ENCODE assay signal across 8 cellular contexts in the genomic region with DNA sequence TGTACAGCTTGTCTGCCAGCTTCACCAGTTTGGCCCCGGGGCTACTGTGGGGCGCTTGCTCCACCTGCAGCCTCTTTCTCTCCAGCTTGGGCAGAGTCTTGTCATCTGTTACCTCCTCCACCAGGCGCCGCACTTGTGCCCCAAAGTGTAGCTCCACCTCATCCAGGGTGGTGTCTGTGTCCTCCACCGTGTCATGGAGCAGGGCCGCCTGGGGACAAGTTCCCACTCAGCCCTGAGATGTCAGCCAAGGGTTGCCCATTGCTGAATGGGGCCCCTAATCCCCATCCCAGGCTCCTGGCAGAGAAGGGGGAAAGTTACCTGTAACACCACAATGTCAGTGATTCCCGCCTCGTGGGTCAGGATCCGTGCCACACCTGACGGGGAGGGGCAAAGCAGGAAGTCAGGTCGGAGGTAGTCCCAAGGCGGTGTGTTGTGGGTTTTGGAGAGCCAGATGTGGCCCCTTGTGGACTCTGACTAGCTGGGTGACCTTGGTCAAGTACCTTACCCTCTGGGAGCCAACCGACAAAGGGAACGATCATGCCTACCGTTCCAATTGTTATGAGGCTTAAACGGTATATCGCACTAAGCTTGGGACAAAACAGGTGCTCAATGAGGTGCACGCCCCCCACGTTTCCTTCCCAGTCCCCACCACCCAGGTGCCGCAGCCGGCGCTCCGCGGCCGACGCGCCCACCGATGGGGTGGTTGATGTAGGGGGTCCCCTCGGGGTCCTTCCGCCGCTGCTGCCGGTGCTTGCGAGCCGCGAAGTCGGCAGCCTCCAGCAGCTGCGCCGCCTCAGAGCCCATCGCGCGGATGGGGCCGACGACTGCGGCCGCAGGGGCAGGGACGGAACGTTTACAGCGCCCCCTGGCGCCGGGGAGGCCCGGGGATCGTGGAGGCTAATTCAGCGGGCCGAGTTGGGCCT. TPM values are rescaled to one million over a fixed set of nuclear protein-coding genes. Genes with fewer than 3 reads are reported as not detected.
DNase-seq lines count a peak whose midpoint lies in the region; ATAC-seq, FAIRE-seq and TF ChIP-seq lines count a peak whose summit lies in the region.

HDDC3 (minus strand) TSS at position 813 of the 923 bp plus-strand sequence; CDS start at position 804, 9 bp downstream.

- peak; percentile 68 for TF ChIP-seq POLR2A in GM12892 (IDR thresholded peaks at IDR 0.05; ENCODE audit: low read depth, low read length)
- peak in 1 of 2 donors; percentile 61 for TF ChIP-seq POLR2A in adrenal gland (IDR thresholded peaks at IDR 0.05)

- H3K27me3 ChIP-seq in adrenal gland (no peaks in the 10 kb centered on the region), left ventricle myocardium inferior (ENCODE audit: low read depth) (no peaks in the 10 kb centered on the region), psoas muscle (ENCODE audit: insufficient read depth in 3 of 3, low read length in 2 of 3) (no peaks in the 10 kb centered on the region)

- 0 to 6% (median 1%) methylated on average over 5 to 54 of the region's 54 CpGs for WGBS in adrenal gland, 4 donors
- 2 to 4% (median 2%) methylated on average over 54 of the region's 54 CpGs for WGBS in psoas muscle, 3 donors
- WGBS in urinary bladder, result 2% methylated on average over 54 of the region's 54 CpGs

- H3K4me1 ChIP-seq in adrenal gland (replicated peaks in 1 of 2) (peaks cover 34 to 57% of the 10 kb centered on the region in 2 donors), left ventricle myocardium inferior (peaks cover 69% of the 10 kb centered on the region), psoas muscle (peaks cover 40% of the 10 kb centered on the region), urinary bladder (ENCODE audit: insufficient read depth) (no peaks in the 10 kb centered on the region)

- peak; percentile 56 for FAIRE-seq in GM12892 (lab: Jason Lieb, UNC)

- peak within 1 kb of the TSS; percentile 74 to 95 (median 89) for H3K27ac ChIP-seq in adrenal gland
- peak within 1 kb of the TSS; percentile 95 for H3K27ac ChIP-seq in left ventricle myocardium inferior (replicated peaks)
- H3K27ac ChIP-seq in psoas muscle, result peak within 1 kb of the TSS; percentile 95
- peak within 1 kb of the TSS; percentile 79 for H3K27ac ChIP-seq in urinary bladder (ENCODE audit: low read depth)

- TF ChIP-seq CTCF in adrenal gland (IDR thresholded peaks at IDR 0.05) (peak; percentile 77 to 95 (median 88)), left ventricle myocardium inferior (IDR thresholded peaks at IDR 0.05; ENCODE audit: borderline replicate concordance) (peak; percentile 98), psoas muscle (IDR thresholded peaks at IDR 0.05) (peak; percentile 94)

- DNase-seq in GM12892 (ENCODE audit: insufficient read length), result peak; percentile 85
- DNase-seq in NCI-H1417 treated with DMSO at 0.1 percent for 48 hours (lab: John Stamatoyannopoulos, UW), result peak; percentile 44
- peak; percentile 70 to 92 (median 82) for DNase-seq in T-helper 1 cell
- DNase-seq in adrenal gland, result peak; percentile 86 to 93 (median 90)
- peak; percentile 94 for DNase-seq in left ventricle myocardium inferior
- peak; percentile 95 for DNase-seq in psoas muscle

- H3K4me3 ChIP-seq in adrenal gland (peak within 1 kb of the TSS; percentile 22 to 79 (median 64)), left ventricle myocardium inferior (peak within 1 kb of the TSS; percentile 79), psoas muscle (peak within 1 kb of the TSS; percentile 95), urinary bladder (ENCODE audit: low read depth, low read length) (peak within 1 kb of the TSS; percentile 62)

- no peaks in the 10 kb centered on the region for H3K36me3 ChIP-seq in adrenal gland (replicated peaks in 1 of 2)
- H3K36me3 ChIP-seq in left ventricle myocardium inferior, result no peaks in the 10 kb centered on the region
- peaks cover 0 to 7% of the 10 kb centered on the region in 2 donors for H3K36me3 ChIP-seq in psoas muscle (ENCODE audit: insufficient read depth in 1 of 2, low read depth in 1 of 2)
- no peaks in the 10 kb centered on the region for H3K36me3 ChIP-seq in urinary bladder (ENCODE audit: insufficient read depth)

- intact Hi-C loops in adrenal gland (cut with DNase I), result no loop called here
- intact Hi-C loops in left ventricle myocardium inferior (cut with micrococcal nuclease), result no loop called here
- intact Hi-C loops in psoas muscle (cut with DNase I), result loop anchor here (1.0 to 2.0 kb wide), 3 partner anchors 29 to 283 kb away; partner anchors contain the start of gene MAN2A2 (in 1 of the 2)

- peak; percentile 56 for ATAC-seq in HG02798 (IDR thresholded peaks at IDR 0.05; ENCODE audit: poor library complexity, unreplicated experiment)
- peak; percentile 65 to 72 (median 70) for ATAC-seq in psoas muscle

- no peaks in the 10 kb centered on the region for H3K9me3 ChIP-seq in adrenal gland (replicated peaks in 1 of 3)
- no peaks in the 10 kb centered on the region for H3K9me3 ChIP-seq in left ventricle myocardium inferior (replicated peaks)
- H3K9me3 ChIP-seq in psoas muscle, result no peaks in the 10 kb centered on the region

RNA-seq across cellular contexts. Expression of gene HDDC3, which starts in this region (rescaled TPM):
- 20.4 TPM for polyA plus RNA-seq in GM12892 (2012; ENCODE audit: missing spikeins)
- total RNA-seq in adrenal gland (10 to 100 TPM; 14.6 to 40.2 (median 25.0) TPM), left ventricle myocardium inferior (12.7 TPM), psoas muscle (10 to 100 TPM in 3 of 4 donors, 1 to 10 TPM in 1; 9.9 to 25.5 (median 12.9) TPM), urinary bladder (6.8 TPM)
- polyA plus RNA-seq in adrenal gland (10 to 100 TPM; 19.9 to 31.5 (median 30.4) TPM), psoas muscle (10 to 100 TPM in 2 of 3 donors, 1 to 10 TPM in 1; 7.2 to 23.9 (median 14.0) TPM), urinary bladder (9.7 TPM)

Comparison
In these comparisons a context has a peak if more than half of its experiments do, and no peak if none do; other contexts are left out.
1. Peak in every context shown above with its lines: DNase-seq, ATAC-seq, H3K4me3 ChIP-seq and H3K27ac ChIP-seq.
2. DNase-seq: peak in every context shown above with its lines; median percentile 95 in psoas muscle; 94 in left ventricle myocardium inferior; 90 in adrenal gland; 85 in GM12892; 82 in T-helper 1 cell; 44 in NCI-H1417 treated with DMSO at 0.1 percent for 48 hours.
3. intact Hi-C loops: an anchor here in psoas muscle (1.0 to 2.0 kb wide); none called in adrenal gland and left ventricle myocardium inferior.